Comparison of ENCODE assay signal across 12 cellular contexts in the genomic region with DNA sequence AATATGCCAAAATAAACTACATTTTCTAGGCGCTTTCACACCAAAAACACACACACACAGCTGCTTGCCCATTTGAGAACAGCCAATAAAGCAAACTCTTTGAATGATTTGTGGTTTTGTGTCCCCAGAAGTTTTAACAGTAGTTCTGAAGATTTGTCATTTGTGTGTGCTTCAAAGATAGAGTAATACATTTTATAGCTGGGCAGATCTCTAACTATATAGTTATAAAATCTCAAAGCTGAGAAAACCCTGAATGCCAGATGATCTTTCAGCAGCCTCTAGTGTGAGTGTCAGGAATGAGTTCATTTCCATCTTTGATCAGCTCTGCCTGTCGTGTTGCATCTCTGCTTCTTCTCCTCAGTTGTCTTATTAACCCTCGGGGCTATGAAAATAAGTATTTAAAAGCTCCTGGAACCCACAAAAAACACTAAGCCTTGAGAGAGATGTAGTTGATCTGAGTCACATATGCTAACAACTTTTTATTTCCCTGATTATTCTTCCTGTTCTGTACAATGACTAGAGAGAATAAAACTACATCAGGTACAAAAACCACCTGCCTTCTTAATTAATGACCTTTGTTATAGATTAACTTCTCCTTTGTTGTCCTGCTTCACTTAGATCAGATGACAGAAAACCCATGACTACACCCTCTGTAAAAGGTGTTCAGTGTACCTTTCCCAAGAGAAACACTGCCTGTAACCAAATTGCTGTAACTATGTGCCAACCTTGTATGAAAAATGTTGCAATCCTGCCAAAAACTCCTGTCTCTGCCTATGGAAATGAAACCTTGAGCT. TPM values are rescaled to one million over a fixed set of nuclear protein-coding genes. Genes with fewer than 3 reads are reported as not detected.
DNase-seq lines count a peak whose midpoint lies in the region; ATAC-seq and TF ChIP-seq lines count a peak whose summit lies in the region.
"Had no signal": no experiment of that assay in that cellular context is flagged by ENCODE, and none has a peak within 500 bp of the region (broad histone marks: within the 10 kb centered on the region; RNA-seq: fewer than 3 reads in every experiment).

No MANE protein-coding gene starts in this region.

- no peaks in the 10 kb centered on the region for H3K9me3 Mint-ChIP-seq in CD4-positive, alpha-beta T cell
- H3K9me3 Mint-ChIP-seq: activated B cell treated with CpG ODN at 0.5 μM for 24 hours, IgD-negative memory B cell had no signal

- no peak overlapping the region for H3K4me3 ChIP-seq in mucosa of descending colon

- TF ChIP-seq CTCF in CD4-positive, alpha-beta T cell (IDR thresholded peaks at IDR 0.05): no peak
- TF ChIP-seq CTCF in mucosa of descending colon (IDR thresholded peaks at IDR 0.05): no peak

- CTCF ChIA-PET in CD4-positive, alpha-beta T cell (lab: Charles Lee): no interaction called here

- ATAC-seq in CD4-positive, alpha-beta T cell (ENCODE audit: poor library complexity): no peak
- ATAC-seq in mucosa of descending colon: peak; percentile 89
- ATAC-seq in GM18861 (IDR thresholded peaks at IDR 0.05; ENCODE audit: unreplicated experiment): no peak
- no peak for ATAC-seq in HG02610 (IDR thresholded peaks at IDR 0.05; ENCODE audit: unreplicated experiment)

- no peaks in the 10 kb centered on the region for H3K9me3 ChIP-seq in CD4-positive, alpha-beta T cell (ENCODE audit: control insufficient read depth, low read length)
- H3K9me3 ChIP-seq in mucosa of descending colon: no peaks in the 10 kb centered on the region
- H3K9me3 ChIP-seq: spleen had no signal

- intact Hi-C loops in CD4-positive, alpha-beta T cell (cut with DNase I, micrococcal nuclease): loop anchor here (2.0 to 10.0 kb wide), 6 partner anchors 98 to 710 kb away; a partner anchor contains a TSS
- intact Hi-C loops in mucosa of descending colon (cut with DNase I, micrococcal nuclease): loop anchor here in 1 of 2 donors (2.0 to 10.0 kb wide), 2 partner anchors 46 to 160 kb away; no protein-coding TSS in a partner anchor

- H3K36me3 Mint-ChIP-seq in CD4-positive, alpha-beta T cell (ENCODE audit: low read depth): no peaks in the 10 kb centered on the region
- H3K36me3 Mint-ChIP-seq: IgD-negative memory B cell had no signal

- H3K4me3 Mint-ChIP-seq in CD4-positive, alpha-beta T cell: peak overlapping the region; percentile 65

- no peak overlapping the region for H3K27ac ChIP-seq in CD4-positive, alpha-beta T cell (ENCODE audit: low read depth, low read length)
- H3K27ac ChIP-seq in cingulate gyrus (ENCODE audit: low read depth, low read length): peak overlapping the region; percentile 20

- DNase-seq in CD4-positive, alpha-beta T cell: no peak
- DNase-seq in NCI-H146 (lab: John Stamatoyannopoulos, UW) (peak; percentile 72), mucosa of descending colon (peak in 1 of 3 donors; percentile 27), activated T-cell treated with anti-CD3 and anti-CD28 coated beads for 4 hours (no peak)
- no peak for DNase-seq in stimulated activated CD4-positive, alpha-beta T cell treated with anti-CD3 and anti-CD28 coated beads, Interleukin-2, amount 100 ng/mL, for 24 hours
- DNase-seq: activated B cell treated with CpG ODN at 0.5 μM for 24 hours, erythroblast, spleen had no signal

- POLR2A ChIA-PET in CD4-positive, alpha-beta T cell (lab: Charles Lee): no interaction called here

- H3K27me3 Mint-ChIP-seq in CD4-positive, alpha-beta T cell: no peaks in the 10 kb centered on the region
- H3K27me3 Mint-ChIP-seq: activated B cell treated with CpG ODN at 0.5 μM for 24 hours, IgD-negative memory B cell had no signal

- no peak overlapping the region for H3K27ac Mint-ChIP-seq in CD4-positive, alpha-beta T cell
- H3K27ac Mint-ChIP-seq: activated B cell treated with CpG ODN at 0.5 μM for 24 hours, IgD-negative memory B cell had no signal

- H3K27me3 ChIP-seq in CD4-positive, alpha-beta T cell (ENCODE audit: control insufficient read depth, insufficient read depth, low read length): no peaks in the 10 kb centered on the region
- H3K27me3 ChIP-seq: spleen had no signal

- peaks cover 27% of the 10 kb centered on the region for H3K4me1 Mint-ChIP-seq in CD4-positive, alpha-beta T cell (ENCODE audit: low read depth)

- peaks cover 9% of the 10 kb centered on the region for H3K4me1 ChIP-seq in mucosa of descending colon (ENCODE audit: low read depth)

- no peaks in the 10 kb centered on the region for H3K36me3 ChIP-seq in mucosa of descending colon (ENCODE audit: low read depth)
- H3K36me3 ChIP-seq: spleen had no signal

RNA-seq across cellular contexts. Expression of a gene that starts 30.0 kb away (rescaled TPM):
- total RNA-seq in CD4-positive, alpha-beta T cell: under 1 TPM; 0.36 to 0.69 TPM
- 100 to 1,000 TPM in 1 of 3 donors, 10 to 100 TPM in 2; 28.1 to 101 (median 64.1) TPM for total RNA-seq in mucosa of descending colon

Comparison
In these comparisons a context has a peak if more than half of its experiments do, and no peak if none do; other contexts are left out.
1. RNA of a gene that starts 30.0 kb away (total RNA-seq): 28.1 to 101 TPM in mucosa of descending colon; 0.36 to 0.69 TPM in CD4-positive, alpha-beta T cell; every median in the first group is over 10 times any median in the second.